ENCODE assay signal across 3 cellular contexts in genomic region chr3:159221335-159221734, GRCh38.
"Had no signal": no experiment of that assay in that cellular context is flagged by ENCODE, and none has a peak within 500 bp of the region (broad histone marks: within the 10 kb centered on the region; RNA-seq: fewer than 3 reads in every experiment).

No MANE protein-coding gene starts in this region.

- H3K4me3 ChIP-seq: GM12878 had no signal

- ATAC-seq: GM12878 had no signal

- DNase-seq: GDM1, GF-D8 had no signal
